ENCODE assay signal across 14 cellular contexts in the genomic region with DNA sequence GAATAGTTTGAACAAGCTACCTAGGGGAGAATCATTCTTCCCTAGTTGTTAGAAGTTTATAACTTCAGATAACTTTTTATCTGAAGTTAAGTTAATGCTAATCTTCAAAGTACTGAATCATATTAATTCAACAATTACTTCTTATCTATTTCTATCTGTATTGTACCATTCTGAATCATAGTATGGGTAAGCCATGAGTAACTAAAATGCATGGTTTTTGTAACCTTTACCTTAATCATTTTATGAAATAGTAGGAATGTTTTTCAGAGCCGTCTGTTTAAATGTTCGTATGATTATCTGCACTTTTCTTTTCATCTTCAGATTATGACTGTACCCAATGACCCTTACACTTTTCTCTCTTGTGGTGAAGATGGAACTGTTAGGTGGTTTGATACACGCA.
"Had no signal": no experiment of that assay in that cellular context is flagged by ENCODE, and none has a peak within 500 bp of the region (broad histone marks: within the 10 kb centered on the region; RNA-seq: fewer than 3 reads in every experiment).

No MANE protein-coding gene starts in this region.

- H3K9me3 ChIP-seq: neutrophil, stomach, testis, upper lobe of left lung had no signal

- H3K27ac ChIP-seq: neutrophil, stomach, testis, upper lobe of left lung had no signal

- H3K4me3 ChIP-seq: stomach, testis, upper lobe of left lung had no signal

- DNase-seq: activated CD4-positive, alpha-beta T cell treated with anti-CD3 and anti-CD28 coated beads, Interleukin-2, amount 10 ng/mL, durations not matched to agents 24 days and 14 days; activated CD8-positive, alpha-beta memory T cell treated with anti-CD3 and anti-CD28 coated beads for 24 hours; activated naive CD8-positive, alpha-beta T cell treated with anti-CD3 and anti-CD28 coated beads for 36 hours; anterior cingulate cortex; hippocampal formation; kidney glomerular epithelial cell; mesendoderm; natural killer cell; stimulated activated CD4-positive, alpha-beta T cell treated with anti-CD3 and anti-CD28 coated beads, Interleukin-12 subunit alpha, Interleukin-12 subunit beta, amount 100 ng/mL, for 4 hours; stimulated activated CD4-positive, alpha-beta T cell treated with anti-CD3 and anti-CD28 coated beads, Interleukin-2, amount 100 ng/mL, for 24 hours; stomach; testis; upper lobe of left lung had no signal

- H3K4me1 ChIP-seq: testis had no signal

- H3K27me3 ChIP-seq: neutrophil, stomach, testis, upper lobe of left lung had no signal
